ENCODE assay signal across 16 cellular contexts in genomic region chr4:169351860-169352259, GRCh38.
DNase-seq lines count a peak whose midpoint lies in the region; TF ChIP-seq lines count a peak whose summit lies in the region.
"Had no signal": no experiment of that assay in that cellular context is flagged by ENCODE, and none has a peak within 500 bp of the region (broad histone marks: within the 10 kb centered on the region; RNA-seq: fewer than 3 reads in every experiment).

No MANE protein-coding gene starts in this region.

- H3K36me3 Mint-ChIP-seq in MCF 10A (ENCODE audit: insufficient read depth, unreplicated experiment), result no peaks in the 10 kb centered on the region

- no TSS peak for BruUV-seq in MCF 10A (replicated peaks; lab: Mats Ljungman, UMichigan)

- no peaks in the 10 kb centered on the region for H3K9me3 ChIP-seq in breast epithelium
- no peaks in the 10 kb centered on the region for H3K9me3 ChIP-seq in testis
- no peaks in the 10 kb centered on the region for H3K9me3 ChIP-seq in WERI-Rb-1 (ENCODE audit: severe bottlenecking)
- H3K9me3 ChIP-seq: lower lobe of right lung, neutrophil had no signal

- POLR2A ChIA-PET in MCF 10A (lab: Yijun Ruan, JAX), result interaction anchor here (0.7 kb wide), 1 partner anchor 16 kb away, joined by 3 read pairs; no protein-coding TSS in a partner anchor

- DNase-seq in breast epithelium (ENCODE audit: low spot score in 2 of 2), result peak in 1 of 2 donors; percentile 49
- no peak for DNase-seq in MCF 10A (ENCODE audit: unreplicated experiment)
- DNase-seq in cerebellar cortex (ENCODE audit: low spot score), result peak; percentile 2
- DNase-seq in kidney glomerular epithelial cell (lab: John Stamatoyannopoulos, UW), result peak; percentile 36
- peak; percentile 34 for DNase-seq in testis
- DNase-seq in medulla oblongata (ENCODE audit: extremely low spot score), result no peak
- DNase-seq in GM13977 (ENCODE audit: low spot score), result no peak
- no peak for DNase-seq in WERI-Rb-1
- DNase-seq: ACHN; activated T-cell treated with anti-CD3 and anti-CD28 coated beads, Interleukin-2, amount 50 U/mL, for 24 hours; glutamatergic neuron; lower lobe of right lung; PC-3; stimulated activated CD8-positive, alpha-beta memory T cell treated with anti-CD3 and anti-CD28 coated beads, Interleukin-4, amount 100 ng/mL, for 48 hours had no signal

- H3K27me3 ChIP-seq in breast epithelium (no peaks in the 10 kb centered on the region), testis (no peaks in the 10 kb centered on the region), WERI-Rb-1 (ENCODE audit: insufficient read depth, low read depth, severe bottlenecking) (no peaks in the 10 kb centered on the region)
- H3K27me3 ChIP-seq: adrenal gland, neutrophil had no signal

- in situ Hi-C loops in GM13977 (cut with MboI; ENCODE audit: low pct_unique_long_range_greater_than_20kb, low sequenced_read_pairs, unreplicated experiment), result no loop called here

- no peaks in the 10 kb centered on the region for H3K36me3 ChIP-seq in breast epithelium
- H3K36me3 ChIP-seq in testis (ENCODE audit: low read depth, missing control alignments), result no peaks in the 10 kb centered on the region
- H3K36me3 ChIP-seq in WERI-Rb-1, result no peaks in the 10 kb centered on the region
- H3K36me3 ChIP-seq: adrenal gland, lower lobe of right lung, neutrophil had no signal

- H3K4me1 Mint-ChIP-seq in MCF 10A (ENCODE audit: insufficient read depth, unreplicated experiment), result no peaks in the 10 kb centered on the region

- H3K4me1 ChIP-seq in breast epithelium (no peaks in the 10 kb centered on the region), testis (no peaks in the 10 kb centered on the region)
- H3K4me1 ChIP-seq: adrenal gland, lower lobe of right lung had no signal

- H3K4me3 ChIP-seq in breast epithelium (no peak overlapping the region), testis (no peak overlapping the region), WERI-Rb-1 (ENCODE audit: low read depth, low read length) (no peak overlapping the region)
- H3K4me3 ChIP-seq: adrenal gland, lower lobe of right lung had no signal

- WGBS in testis, 2 donors, result 45 to 48% methylated on average over 7 of the region's 7 CpGs

- H3K27ac ChIP-seq in breast epithelium, result peak overlapping the region; percentile 22 to 45
- H3K27ac ChIP-seq in testis, result no peak overlapping the region
- H3K27ac ChIP-seq in WERI-Rb-1, result no peak overlapping the region
- H3K27ac ChIP-seq: adrenal gland, lower lobe of right lung, neutrophil had no signal

- H3K27ac Mint-ChIP-seq in MCF 10A (ENCODE audit: low read depth, unreplicated experiment), result no peak overlapping the region
- H3K27ac Mint-ChIP-seq: activated T-cell treated with anti-CD3 and anti-CD28 coated beads, Interleukin-2, amount 50 U/mL, for 24 hours had no signal

- TF ChIP-seq CTCF in breast epithelium (IDR thresholded peaks at IDR 0.05) (no peak), MCF 10A (IDR thresholded peaks at IDR 0.05; ENCODE audit: unreplicated experiment) (no peak), testis (IDR thresholded peaks at IDR 0.05) (no peak), GM13977 (IDR thresholded peaks at IDR 0.05; ENCODE audit: extremely low read depth, insufficient read depth, missing control alignments) (no peak), WERI-Rb-1 (IDR thresholded peaks at IDR 0.05; ENCODE audit: low read depth, low read length) (no peak)

- H3K9me3 Mint-ChIP-seq in MCF 10A (ENCODE audit: unreplicated experiment), result peaks cover 8% of the 10 kb centered on the region
- H3K9me3 Mint-ChIP-seq: activated T-cell treated with anti-CD3 and anti-CD28 coated beads, Interleukin-2, amount 50 U/mL, for 24 hours had no signal

- no peak overlapping the region for H3K4me3 Mint-ChIP-seq in MCF 10A (ENCODE audit: unreplicated experiment)
- H3K4me3 Mint-ChIP-seq: activated T-cell treated with anti-CD3 and anti-CD28 coated beads, Interleukin-2, amount 50 U/mL, for 24 hours had no signal

- intact Hi-C loops in breast epithelium (cut with DNase I; ENCODE audit: low total_unique reads) (no loop called here), MCF 10A (cut with micrococcal nuclease) (no loop called here), testis (cut with DNase I; ENCODE audit: low total_unique reads) (no loop called here)

- TF ChIP-seq POLR2A in breast epithelium (IDR thresholded peaks at IDR 0.05) (no peak), testis (IDR thresholded peaks at IDR 0.05) (no peak)

- H3K27me3 Mint-ChIP-seq in MCF 10A (ENCODE audit: insufficient read depth, unreplicated experiment), result no peaks in the 10 kb centered on the region
- H3K27me3 Mint-ChIP-seq: activated T-cell treated with anti-CD3 and anti-CD28 coated beads, Interleukin-2, amount 50 U/mL, for 24 hours had no signal

- CTCF ChIA-PET in MCF 10A (lab: Yijun Ruan, JAX), result no interaction called here

Comparison
In these comparisons a context has a peak if more than half of its experiments do, and no peak if none do; other contexts are left out.
1. DNase-seq: peak in cerebellar cortex (single experiment), kidney glomerular epithelial cell (single experiment) and testis (single experiment); none in MCF 10A (single experiment), medulla oblongata (single experiment), GM13977 (single experiment) and WERI-Rb-1 (single experiment).
2. H3K27ac ChIP-seq: peak in breast epithelium (2 of 2); none in testis (0 of 2) and WERI-Rb-1 (single experiment).